ENCODE assay signal across 22 cellular contexts in the genomic region with DNA sequence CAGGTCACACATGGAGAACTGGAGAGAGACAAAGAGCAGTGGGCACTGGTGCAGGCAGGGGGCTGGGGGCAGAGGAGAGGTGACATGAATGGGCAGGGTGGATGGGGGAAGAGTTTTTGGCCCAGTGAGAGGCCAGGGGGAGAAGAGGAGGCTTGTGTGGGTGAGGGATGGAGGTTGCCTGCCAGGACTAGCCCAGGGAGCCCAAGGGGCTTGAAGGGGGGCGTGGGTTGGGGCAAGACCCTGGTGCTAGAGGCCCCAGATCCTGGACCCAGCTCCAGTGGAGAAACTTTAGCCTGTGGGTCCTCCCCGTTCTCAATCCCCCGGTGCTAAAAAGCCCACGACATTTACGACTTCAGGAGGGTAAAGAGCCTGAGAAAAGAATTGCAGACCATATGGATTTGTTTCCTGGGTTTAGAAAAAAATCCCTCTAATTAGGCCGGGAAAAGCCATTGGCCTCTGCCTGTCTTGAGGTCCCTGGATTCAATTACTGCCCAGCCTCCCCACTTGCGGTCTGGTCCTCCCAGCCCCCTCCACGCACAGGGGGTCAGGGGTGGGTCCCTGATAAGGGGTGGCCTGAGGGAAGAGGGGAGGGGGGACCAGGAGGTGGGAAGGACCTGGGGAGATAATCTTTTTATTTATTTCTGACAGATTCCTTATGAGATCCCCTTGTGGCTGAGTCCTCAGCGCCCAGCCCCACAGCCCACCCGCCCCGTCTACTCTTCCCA. TPM values are rescaled to one million over a fixed set of nuclear protein-coding genes. Genes with fewer than 3 reads are reported as not detected.
DNase-seq lines count a peak whose midpoint lies in the region; ATAC-seq and TF ChIP-seq lines count a peak whose summit lies in the region.
"Had no signal": no experiment of that assay in that cellular context is flagged by ENCODE, and none has a peak within 500 bp of the region (broad histone marks: within the 10 kb centered on the region; RNA-seq: fewer than 3 reads in every experiment).

No MANE protein-coding gene starts in this region.

- H3K9me3 ChIP-seq in T-helper 17 cell (ENCODE audit: control insufficient read depth, low read length, poor library complexity, severe bottlenecking) = no peaks in the 10 kb centered on the region
- H3K9me3 ChIP-seq: BLaER1 treated with 17β-estradiol and CSF1 and Interleukin-3, amounts not matched to agents 10 nM and 100 nM; upper lobe of right lung had no signal

- no peaks in the 10 kb centered on the region for H3K9me3 Mint-ChIP-seq in natural killer cell
- H3K9me3 Mint-ChIP-seq in natural killer cell treated with Interleukin-12 subunit alpha and Interleukin-12 subunit beta and Interleukin-15 and Interleukin-18, amount 100 ng/mL, for 72 hours = no peaks in the 10 kb centered on the region

- no peak overlapping the region for H3K4me3 Mint-ChIP-seq in natural killer cell
- no peak overlapping the region for H3K4me3 Mint-ChIP-seq in natural killer cell treated with Interleukin-12 subunit alpha and Interleukin-12 subunit beta and Interleukin-15 and Interleukin-18, amount 100 ng/mL, for 72 hours
- no peak overlapping the region for H3K4me3 Mint-ChIP-seq in T-helper 17 cell

- H3K36me3 Mint-ChIP-seq in natural killer cell (no peaks in the 10 kb centered on the region), T-helper 17 cell (ENCODE audit: low read depth) (peaks cover 2% of the 10 kb centered on the region)
- no peaks in the 10 kb centered on the region for H3K36me3 Mint-ChIP-seq in natural killer cell treated with Interleukin-12 subunit alpha and Interleukin-12 subunit beta and Interleukin-15 and Interleukin-18, amount 100 ng/mL, for 72 hours

- intact Hi-C loops in natural killer cell (cut with micrococcal nuclease) = no loop called here

- TF ChIP-seq CTCF in natural killer cell (IDR thresholded peaks at IDR 0.05) = no peak

- DNase-seq in natural killer cell (peak; percentile 10), NCI-H2171 (lab: John Stamatoyannopoulos, UW) (peak; percentile 60), left kidney (ENCODE audit: low read depth, low spot score) (peak; percentile 52), T-helper 17 cell (no peak)
- no peak for DNase-seq in natural killer cell treated with Interleukin-12 subunit alpha and Interleukin-12 subunit beta and Interleukin-15 and Interleukin-18, amount 100 ng/mL, for 72 hours (ENCODE audit: low spot score)
- DNase-seq: activated naive CD4-positive, alpha-beta T cell treated with anti-CD3 and anti-CD28 coated beads, Interleukin-2, amount 50 U/mL, for 16 hours; amygdala; DMS79; erythroblast; IMR-90; NCI-H1436; NCI-H2081 treated with DMSO at 0.1 percent for 48 hours; NCI-H345; NCI-H748 treated with DMSO at 0.1 percent for 48 hours; stimulated activated naive CD4-positive, alpha-beta T cell; T-helper 1 cell; upper lobe of right lung had no signal

- H3K27ac Mint-ChIP-seq in natural killer cell (no peak overlapping the region), T-helper 17 cell (no peak overlapping the region)
- H3K27ac Mint-ChIP-seq in natural killer cell treated with Interleukin-12 subunit alpha and Interleukin-12 subunit beta and Interleukin-15 and Interleukin-18, amount 100 ng/mL, for 72 hours = no peak overlapping the region

- H3K4me1 Mint-ChIP-seq in natural killer cell (no peaks in the 10 kb centered on the region), T-helper 17 cell (peaks cover 4% of the 10 kb centered on the region)
- H3K4me1 Mint-ChIP-seq in natural killer cell treated with Interleukin-12 subunit alpha and Interleukin-12 subunit beta and Interleukin-15 and Interleukin-18, amount 100 ng/mL, for 72 hours (ENCODE audit: low read depth in 2 of 2) = peaks cover 0 to 2% of the 10 kb centered on the region in 2 donors

- ATAC-seq in natural killer cell (no peak), GM21367 (IDR thresholded peaks at IDR 0.05; ENCODE audit: unreplicated experiment) (no peak), T-helper 17 cell (no peak), HG03432 (IDR thresholded peaks at IDR 0.05; ENCODE audit: unreplicated experiment) (no peak)
- ATAC-seq in natural killer cell treated with Interleukin-12 subunit alpha and Interleukin-12 subunit beta and Interleukin-15 and Interleukin-18, amount 100 ng/mL, for 72 hours = no peak
- ATAC-seq: upper lobe of right lung had no signal

- peaks cover 13 to 21% of the 10 kb centered on the region in 2 donors for H3K27me3 Mint-ChIP-seq in natural killer cell (ENCODE audit: low read depth in 2 of 2)
- H3K27me3 Mint-ChIP-seq in natural killer cell treated with Interleukin-12 subunit alpha and Interleukin-12 subunit beta and Interleukin-15 and Interleukin-18, amount 100 ng/mL, for 72 hours = peaks cover 5 to 12% of the 10 kb centered on the region in 2 donors
- peaks cover 45% of the 10 kb centered on the region for H3K27me3 Mint-ChIP-seq in T-helper 17 cell

RNA-seq across cellular contexts. Expression of gene NGFR, which starts 33.0 kb away (rescaled TPM):
- 1 to 10 TPM in 2 of 3 donors, under 1 TPM in 1; 0.91 to 1.8 (median 1.2) TPM for total RNA-seq in natural killer cell
- total RNA-seq in natural killer cell treated with Interleukin-12 subunit alpha and Interleukin-12 subunit beta and Interleukin-15 and Interleukin-18, amount 100 ng/mL, for 72 hours = under 1 TPM in 1 of 2 donors, not detected in 1; 0.26 TPM
- total RNA-seq in T-helper 17 cell = under 1 TPM; 0.25 to 0.52 TPM

RNA-seq across cellular contexts. Expression of gene NXPH3, which starts 47.6 kb away (rescaled TPM):
- total RNA-seq in natural killer cell = not detected
- total RNA-seq in natural killer cell treated with Interleukin-12 subunit alpha and Interleukin-12 subunit beta and Interleukin-15 and Interleukin-18, amount 100 ng/mL, for 72 hours = not detected
- not detected for total RNA-seq in T-helper 17 cell
- total RNA-seq: bronchial epithelial cell, RPMI7951 had no signal

Comparison
In these comparisons a context has a peak if more than half of its experiments do, and no peak if none do; other contexts are left out.
1. DNase-seq: peak in natural killer cell (single experiment), NCI-H2171 (single experiment) and left kidney (single experiment); none in natural killer cell treated with Interleukin-12 subunit alpha and Interleukin-12 subunit beta and Interleukin-15 and Interleukin-18, amount 100 ng/mL, for 72 hours (single experiment) and T-helper 17 cell (0 of 3).